In genomic region chr14:60350366-60350720, GRCh38 we compare ENCODE assay signal across 10 cellular contexts.
DNase-seq lines count a peak whose midpoint lies in the region; ATAC-seq and TF ChIP-seq lines count a peak whose summit lies in the region.
"Had no signal": no experiment of that assay in that cellular context is flagged by ENCODE, and none has a peak within 500 bp of the region (broad histone marks: within the 10 kb centered on the region; RNA-seq: fewer than 3 reads in every experiment).

No MANE protein-coding gene starts in this region.

- H3K4me1 ChIP-seq in SK-N-SH (ENCODE audit: control insufficient read depth in 1 of 2, insufficient read depth in 2 of 2, low read depth in 1 of 2, low read length in 1 of 2) (peaks cover 0 to 6% of the 10 kb centered on the region in 2 experiments; a peak in 2 of 4 replicates), hepatocyte (ENCODE audit: insufficient read depth) (no peaks in the 10 kb centered on the region), smooth muscle cell (ENCODE audit: low read depth) (peaks cover 63% of the 10 kb centered on the region)

- ATAC-seq in HG03159 (IDR thresholded peaks at IDR 0.05; ENCODE audit: unreplicated experiment), result no peak
- ATAC-seq in GM19328 (IDR thresholded peaks at IDR 0.05; ENCODE audit: unreplicated experiment), result no peak

- WGBS in SK-N-SH (ENCODE audit: low lambda C conversion rate), result 63% methylated on average over 5 of the region's 5 CpGs
- WGBS in hepatocyte (ENCODE audit: low lambda C conversion rate, missing lambda C conversion rate), result 19% methylated on average over 5 of the region's 5 CpGs
- WGBS in smooth muscle cell (ENCODE audit: low lambda C conversion rate), result 30% methylated on average over 5 of the region's 5 CpGs

- H3K27ac ChIP-seq in SK-N-SH (ENCODE audit: low read depth in 2 of 2, low read length in 1 of 2) (no peak overlapping the region; a peak in 1 of 4 replicates), hepatocyte (no peak overlapping the region), smooth muscle cell (ENCODE audit: low read depth) (no peak overlapping the region)
- H3K27ac ChIP-seq: tibial nerve had no signal

- H3K79me2 ChIP-seq in SK-N-SH (ENCODE audit: insufficient read depth), result no peaks in the 10 kb centered on the region; the same call in 1 of the 2 replicates
- no peaks in the 10 kb centered on the region for H3K79me2 ChIP-seq in hepatocyte
- no peaks in the 10 kb centered on the region for H3K79me2 ChIP-seq in smooth muscle cell (ENCODE audit: low read depth)

- DNase-seq in NCI-H2171 treated with DMSO at 0.1 percent for 48 hours (lab: John Stamatoyannopoulos, UW) (peak; percentile 17), NCI-H2171 (lab: John Stamatoyannopoulos, UW) (no peak), SK-N-SH (no peak), hepatocyte (ENCODE audit: low spot score) (no peak), smooth muscle cell (lab: John Stamatoyannopoulos, UW; ENCODE audit: unreplicated experiment) (no peak), NCI-H446 (lab: John Stamatoyannopoulos, UW) (no peak)
- DNase-seq: 8988T had no signal

- H3K4me3 ChIP-seq in SK-N-SH (ENCODE audit: low read depth in 2 of 2, low read length in 1 of 2) (no peak overlapping the region), hepatocyte (no peak overlapping the region), smooth muscle cell (no peak overlapping the region)

- H3K4me2 ChIP-seq in SK-N-SH (no peak overlapping the region), hepatocyte (peak overlapping the region; percentile 41), smooth muscle cell (peak overlapping the region; percentile 49)

- H3F3A ChIP-seq in SK-N-SH (replicated peaks; ENCODE audit: insufficient read depth) (no peaks in the 10 kb centered on the region), smooth muscle cell (ENCODE audit: low read depth) (no peaks in the 10 kb centered on the region)

- TF ChIP-seq RAD21 in SK-N-SH (IDR thresholded peaks at IDR 0.05; ENCODE audit: low read length), result no peak

- H3K36me3 ChIP-seq in SK-N-SH (replicated peaks in 1 of 2; ENCODE audit: control insufficient read depth in 1 of 2, insufficient read depth in 2 of 2, low read length in 1 of 2), result no peaks in the 10 kb centered on the region
- H3K36me3 ChIP-seq in hepatocyte (replicated peaks; ENCODE audit: insufficient read depth, low read depth), result no peaks in the 10 kb centered on the region
- H3K36me3 ChIP-seq in smooth muscle cell (ENCODE audit: low read depth), result no peaks in the 10 kb centered on the region
- H3K36me3 ChIP-seq: tibial nerve had no signal

- TF ChIP-seq EP300 in SK-N-SH (IDR thresholded peaks at IDR 0.05; ENCODE audit: borderline replicate concordance in 1 of 2, low read depth in 1 of 2, low read length in 1 of 2), result no peak

- H4K20me1 ChIP-seq in SK-N-SH (ENCODE audit: insufficient read depth) (no peaks in the 10 kb centered on the region), hepatocyte (ENCODE audit: insufficient read depth, poor library complexity, severe bottlenecking) (no peaks in the 10 kb centered on the region), smooth muscle cell (ENCODE audit: low read depth) (no peaks in the 10 kb centered on the region)

- H2AFZ ChIP-seq in SK-N-SH (ENCODE audit: low read depth), result peak overlapping the region; percentile 52; the same call in 1 of the 2 replicates
- H2AFZ ChIP-seq in hepatocyte, result no peak overlapping the region
- peak overlapping the region; percentile 67 for H2AFZ ChIP-seq in smooth muscle cell (ENCODE audit: low read depth)

- CTCF ChIA-PET in SK-N-SH (lab: Yijun Ruan, JAX), result interaction anchor here (0.6 to 5.8 kb wide), 48 partner anchors 9 to 1657 kb away, joined by 3 to 37 read pairs (median 4); partner anchors contain the start of genes C14orf39 and SIX6

- H3K9me2 ChIP-seq in SK-N-SH (no peaks in the 10 kb centered on the region), hepatocyte (replicated peaks; ENCODE audit: insufficient read depth) (no peaks in the 10 kb centered on the region)

- TF ChIP-seq CTCF in SK-N-SH (IDR thresholded peaks at IDR 0.05) (no peak), hepatocyte (IDR thresholded peaks at IDR 0.05; ENCODE audit: poor library complexity) (no peak), smooth muscle cell (IDR thresholded peaks at IDR 0.05; ENCODE audit: borderline replicate concordance, insufficient read depth, poor library complexity, severe bottlenecking) (no peak)

- H3K9me3 ChIP-seq in SK-N-SH (no peaks in the 10 kb centered on the region), hepatocyte (ENCODE audit: low read depth) (no peaks in the 10 kb centered on the region), smooth muscle cell (replicated peaks; ENCODE audit: low read depth) (no peaks in the 10 kb centered on the region)
- H3K9me3 ChIP-seq: tibial nerve had no signal

- POLR2A ChIA-PET in SK-N-SH (lab: Yijun Ruan, JAX), result interaction anchor here (1.7 kb wide), 1 partner anchor 135 kb away, joined by 6 read pairs; the partner anchor contains the start of gene C14orf39

- H3K27me3 ChIP-seq in SK-N-SH (ENCODE audit: insufficient read depth) (no peaks in the 10 kb centered on the region), hepatocyte (peaks cover 11% of the 10 kb centered on the region), smooth muscle cell (ENCODE audit: low read depth) (no peaks in the 10 kb centered on the region)
- H3K27me3 ChIP-seq: tibial nerve had no signal

- H3K9ac ChIP-seq in SK-N-SH, result no peak overlapping the region
- peak overlapping the region; percentile 1 for H3K9ac ChIP-seq in smooth muscle cell (ENCODE audit: low read depth)

TF ChIP-seq in SK-N-SH, 30 proteins besides CTCF, POLR2A, EP300 and RAD21:
- TF ChIP-seq PBX3 (IDR thresholded peaks at IDR 0.05) (no peak), SMC3 (IDR thresholded peaks at IDR 0.05; ENCODE audit: low read depth, low read length) (no peak), SIN3A (IDR thresholded peaks at IDR 0.05; ENCODE audit: borderline replicate concordance, low read depth, low read length) (no peak), POLR2AphosphoS5 (IDR thresholded peaks at IDR 0.05; ENCODE audit: low read depth, low read length) (no peak), USF2 (IDR thresholded peaks at IDR 0.05; ENCODE audit: borderline replicate concordance, low read depth, low read length) (no peak), MEF2A (IDR thresholded peaks at IDR 0.05; ENCODE audit: borderline replicate concordance, low read depth) (no peak), FOXM1 (IDR thresholded peaks at IDR 0.05; ENCODE audit: low read depth) (no peak), TAF1 (IDR thresholded peaks at IDR 0.05; ENCODE audit: borderline replicate concordance, low read depth, low read length) (no peak), MAX (IDR thresholded peaks at IDR 0.05; ENCODE audit: low read depth) (no peak), TCF12 (IDR thresholded peaks at IDR 0.05) (no peak), CHD2 (IDR thresholded peaks at IDR 0.05; ENCODE audit: low read length, partially characterized antibody) (no peak), GABPA (IDR thresholded peaks at IDR 0.05; ENCODE audit: low read depth) (no peak)
